Comparison of ENCODE assay signal across 19 cellular contexts in the genomic region with DNA sequence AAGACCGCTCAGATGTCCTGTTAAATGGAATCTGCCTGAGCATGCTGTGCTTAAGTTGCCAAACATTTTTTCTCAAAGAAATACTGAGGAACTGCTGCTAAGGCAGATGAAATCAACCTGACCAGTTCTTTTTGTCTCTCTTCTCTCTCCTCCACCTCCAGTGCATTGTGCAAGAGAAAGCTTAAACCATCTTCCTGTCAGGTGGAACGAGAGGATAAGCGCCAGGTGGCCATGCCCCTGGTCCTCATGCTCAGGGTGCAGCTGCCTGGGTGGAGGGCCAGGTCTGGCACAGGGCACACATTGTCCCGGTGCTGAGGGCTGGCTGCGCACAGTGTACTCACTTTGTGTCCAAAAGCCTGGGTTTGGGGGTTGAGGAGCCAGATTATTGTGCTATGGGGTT.
"Had no signal": no experiment of that assay in that cellular context is flagged by ENCODE, and none has a peak within 500 bp of the region (broad histone marks: within the 10 kb centered on the region; RNA-seq: fewer than 3 reads in every experiment).

No MANE protein-coding gene starts in this region.

- H3K27ac ChIP-seq: brain microvascular endothelial cell, left lung, neutrophil, right atrium auricular region had no signal

- H3K27me3 Mint-ChIP-seq: activated B cell treated with CpG ODN at 0.5 μM for 24 hours; activated CD8-positive, alpha-beta T cell treated with anti-CD3 and anti-CD28 coated beads for 36 hours; activated naive CD8-positive, alpha-beta T cell treated with anti-CD3 and anti-CD28 coated beads, Interleukin-2, amount 10 ng/mL, durations not matched to agents 7 days and 5 days; memory B cell; naive thymus-derived CD8-positive, alpha-beta T cell had no signal

- H3K4me1 ChIP-seq: left lung, right atrium auricular region had no signal

- ATAC-seq: activated CD8-positive, alpha-beta T cell treated with anti-CD3 and anti-CD28 coated beads for 36 hours; activated T-cell treated with anti-CD3 and anti-CD28 coated beads, Interleukin-2, amount 50 U/mL, for 72 hours; left lung; naive thymus-derived CD8-positive, alpha-beta T cell; stimulated activated naive CD8-positive, alpha-beta T cell treated with anti-CD3 and anti-CD28 coated beads, Interleukin-15, Interleukin-2, amounts not matched to agents 100 U/mL and 50 U/mL, for 24 hours had no signal

- DNase-seq: activated B cell treated with CpG ODN at 0.5 μM for 24 hours; activated CD4-positive, alpha-beta T cell treated with anti-CD3 and anti-CD28 coated beads for 48 hours; activated CD8-positive, alpha-beta memory T cell treated with anti-CD3 and anti-CD28 coated beads, Interleukin-2, amount 50 U/mL, for 4 hours; activated CD8-positive, alpha-beta T cell treated with anti-CD3 and anti-CD28 coated beads for 36 hours; activated gamma-delta T cell treated with Interleukin-2 at 50 U/mL for 16 hours; activated naive CD8-positive, alpha-beta T cell treated with anti-CD3 and anti-CD28 coated beads, Interleukin-2, amount 10 ng/mL, durations not matched to agents 7 days and 5 days; activated T-cell treated with anti-CD3 and anti-CD28 coated beads, Interleukin-2, amount 50 U/mL, for 72 hours; brain microvascular endothelial cell; cerebellar nuclear complex; effector CD8-positive, alpha-beta T cell; islet precursor cell; left lung; naive thymus-derived CD8-positive, alpha-beta T cell; stimulated activated naive CD8-positive, alpha-beta T cell treated with anti-CD3 and anti-CD28 coated beads, Interleukin-15, Interleukin-2, amounts not matched to agents 100 U/mL and 50 U/mL, for 24 hours had no signal

- H3K4me3 Mint-ChIP-seq: activated B cell treated with CpG ODN at 0.5 μM for 24 hours; activated CD8-positive, alpha-beta T cell treated with anti-CD3 and anti-CD28 coated beads for 36 hours; activated naive CD8-positive, alpha-beta T cell treated with anti-CD3 and anti-CD28 coated beads, Interleukin-2, amount 10 ng/mL, durations not matched to agents 7 days and 5 days; activated T-cell treated with anti-CD3 and anti-CD28 coated beads, Interleukin-2, amount 50 U/mL, for 72 hours; memory B cell; naive thymus-derived CD8-positive, alpha-beta T cell had no signal

- H3K9me3 Mint-ChIP-seq: activated B cell treated with CpG ODN at 0.5 μM for 24 hours; activated CD8-positive, alpha-beta T cell treated with anti-CD3 and anti-CD28 coated beads for 36 hours; memory B cell had no signal

- H3K36me3 Mint-ChIP-seq: activated naive CD8-positive, alpha-beta T cell treated with anti-CD3 and anti-CD28 coated beads, Interleukin-2, amount 10 ng/mL, durations not matched to agents 7 days and 5 days; memory B cell had no signal

- H3K4me1 Mint-ChIP-seq: activated B cell treated with CpG ODN at 0.5 μM for 24 hours; activated naive CD8-positive, alpha-beta T cell treated with anti-CD3 and anti-CD28 coated beads, Interleukin-2, amount 10 ng/mL, durations not matched to agents 7 days and 5 days; memory B cell had no signal

- H3K9me3 ChIP-seq: left lung, neutrophil, right atrium auricular region had no signal

- H3K27me3 ChIP-seq: brain microvascular endothelial cell, left lung, neutrophil, right atrium auricular region had no signal

- H3K4me3 ChIP-seq: left lung, right atrium auricular region had no signal

- H3K27ac Mint-ChIP-seq: activated B cell treated with CpG ODN at 0.5 μM for 24 hours; activated CD8-positive, alpha-beta T cell treated with anti-CD3 and anti-CD28 coated beads for 36 hours; activated naive CD8-positive, alpha-beta T cell treated with anti-CD3 and anti-CD28 coated beads, Interleukin-2, amount 10 ng/mL, durations not matched to agents 7 days and 5 days; activated T-cell treated with anti-CD3 and anti-CD28 coated beads, Interleukin-2, amount 50 U/mL, for 72 hours; memory B cell; naive thymus-derived CD8-positive, alpha-beta T cell had no signal

- H3K36me3 ChIP-seq: brain microvascular endothelial cell, left lung, neutrophil, right atrium auricular region had no signal

- FAIRE-seq: endothelial cell of umbilical vein, TTC549 had no signal
